In genomic region chr2:196233808-196234501, GRCh38 we compare ENCODE assay signal across 1 cellular context.
TF ChIP-seq lines count a peak whose summit lies in the region.

No MANE protein-coding gene starts in this region.

TF ChIP-seq in GM12878, 131 proteins besides CTCF, POLR2A, EP300 and RAD21 (continued from another document):
- TF ChIP-seq ATF2 (IDR thresholded peaks at IDR 0.05; ENCODE audit: low read length) = no peak
- TF ChIP-seq ZBED1 (IDR thresholded peaks at IDR 0.05; ENCODE audit: borderline replicate concordance) = no peak
- TF ChIP-seq JUND (IDR thresholded peaks at IDR 0.05; ENCODE audit: low read depth, low read length) = no peak
- no peak for TF ChIP-seq CREB1 (IDR thresholded peaks at IDR 0.05; ENCODE audit: low read depth)
- peak; percentile 81 for TF ChIP-seq PKNOX1 (IDR thresholded peaks at IDR 0.05)
- no peak for TF ChIP-seq SREBF1 (IDR thresholded peaks at IDR 0.05; ENCODE audit: low read length)
- no peak for TF ChIP-seq IRF3 (IDR thresholded peaks at IDR 0.05)
- TF ChIP-seq SUZ12 (IDR thresholded peaks at IDR 0.05; ENCODE audit: unreplicated experiment) = no peak
- no peak for TF ChIP-seq MAX (IDR thresholded peaks at IDR 0.05; ENCODE audit: low read depth, low read length)
- TF ChIP-seq ZNF687 (IDR thresholded peaks at IDR 0.05) = peak; percentile 19; the same call in 1 of the 2 replicates
- TF ChIP-seq CUX1 (IDR thresholded peaks at IDR 0.05; ENCODE audit: insufficient replicate concordance, low read depth, low read length) = peak; percentile 55
- TF ChIP-seq ZSCAN29 (IDR thresholded peaks at IDR 0.05) = no peak
- TF ChIP-seq NKRF (conservative IDR thresholded peaks at IDR 0.05) = no peak
- peak in 1 of 2 experiments; percentile 41; a peak in 2 of 4 replicates for TF ChIP-seq IKZF2 (IDR thresholded peaks at IDR 0.05)
- no peak for TF ChIP-seq ZBTB11 (CRISPR knock-in tag; IDR thresholded peaks at IDR 0.05)
- TF ChIP-seq E2F4 (IDR thresholded peaks at IDR 0.05; ENCODE audit: low read depth, low read length) = no peak
- no peak for TF ChIP-seq NR2C1 (IDR thresholded peaks at IDR 0.05)
- no peak for TF ChIP-seq BHLHE40 (IDR thresholded peaks at IDR 0.05; ENCODE audit: borderline replicate concordance in 1 of 2, low read depth in 2 of 2, low read length in 1 of 2)
- no peak for TF ChIP-seq PAX8 (IDR thresholded peaks at IDR 0.05)
- no peak for TF ChIP-seq ZNF207 (IDR thresholded peaks at IDR 0.05; ENCODE audit: borderline replicate concordance)
- no peak for TF ChIP-seq ZNF217 (IDR thresholded peaks at IDR 0.05)
- TF ChIP-seq BCL3 (IDR thresholded peaks at IDR 0.05; ENCODE audit: borderline replicate concordance, insufficient read depth, low read depth, low read length, poor library complexity, severe bottlenecking) = peak; percentile 21
- TF ChIP-seq NBN (IDR thresholded peaks at IDR 0.05) = no peak
- TF ChIP-seq TBL1XR1 (IDR thresholded peaks at IDR 0.05; ENCODE audit: low read depth, low read length) = no peak
- no peak for TF ChIP-seq ZNF274 (IDR thresholded peaks at IDR 0.05; ENCODE audit: insufficient read depth, insufficient read length)
- TF ChIP-seq FOXM1 (IDR thresholded peaks at IDR 0.05; ENCODE audit: low read depth, low read length) = no peak
- peak; percentile 72 for TF ChIP-seq PBX3 (IDR thresholded peaks at IDR 0.05; ENCODE audit: insufficient replicate concordance, low read depth, low read length)
- TF ChIP-seq RCOR1 (conservative IDR thresholded peaks at IDR 0.05; ENCODE audit: low read depth, low read length) = no peak
- TF ChIP-seq CHD1 (IDR thresholded peaks at IDR 0.05; ENCODE audit: low read depth, low read length) = no peak
TF ChIP-seq in GM12878: peak in this region for 10.
